Comparison of ENCODE assay signal across 10 cellular contexts in the genomic region with DNA sequence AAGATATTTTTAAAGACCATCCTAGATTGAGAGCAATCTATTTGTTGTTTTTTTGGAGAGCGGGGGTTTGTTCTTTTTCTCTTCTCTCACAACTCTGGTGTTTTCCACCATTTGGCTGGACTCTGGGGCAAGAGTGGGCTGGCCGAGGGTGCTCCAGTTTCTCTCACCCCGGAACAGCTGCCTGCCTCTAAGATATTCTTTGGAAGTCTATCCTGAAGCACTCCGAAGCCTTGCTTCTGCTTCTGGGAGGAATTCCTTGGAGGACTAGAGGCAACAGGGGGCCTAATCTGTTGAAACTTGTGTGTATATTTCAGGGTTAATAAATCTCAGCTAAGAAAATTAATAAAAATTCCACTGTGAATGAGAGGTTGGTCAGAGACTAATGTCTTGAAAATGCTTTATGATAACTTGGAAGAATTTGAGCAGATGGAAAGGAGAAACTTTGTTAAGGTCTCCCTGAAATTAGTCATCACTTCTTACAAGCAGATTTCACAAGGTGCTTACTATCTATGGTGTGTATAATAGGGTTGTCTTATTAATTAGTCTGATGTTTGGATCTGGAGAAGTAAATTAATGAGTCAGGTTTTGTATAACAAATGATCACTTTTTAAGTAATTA. TPM values are rescaled to one million over a fixed set of nuclear protein-coding genes. Genes with fewer than 3 reads are reported as not detected.
A peak's percentile ranks its signal among the peaks of the same experiment; 100 is the strongest.
DNase-seq lines count a peak whose midpoint lies in the region; ATAC-seq and TF ChIP-seq lines count a peak whose summit lies in the region.
"Had no signal": no experiment of that assay in that cellular context is flagged by ENCODE, and none has a peak within 500 bp of the region (broad histone marks: within the 10 kb centered on the region; RNA-seq: fewer than 3 reads in every experiment).

No MANE protein-coding gene starts in this region.

- TF ChIP-seq RAD21 in SK-N-SH (IDR thresholded peaks at IDR 0.05; ENCODE audit: low read length), result no peak

- no peak for TF ChIP-seq CTCF in SK-N-SH (IDR thresholded peaks at IDR 0.05)
- no peak for TF ChIP-seq CTCF in RWPE1 (conservative IDR thresholded peaks at IDR 0.05; ENCODE audit: low read depth)
- no peak for TF ChIP-seq CTCF in fibroblast of pulmonary artery (IDR thresholded peaks at IDR 0.05; ENCODE audit: low read length, missing control alignments)
- TF ChIP-seq CTCF in smooth muscle cell (IDR thresholded peaks at IDR 0.05; ENCODE audit: borderline replicate concordance, insufficient read depth, poor library complexity, severe bottlenecking), result no peak
- no peak for TF ChIP-seq CTCF in vagina (IDR thresholded peaks at IDR 0.05)
- no peak for TF ChIP-seq CTCF in WERI-Rb-1 (IDR thresholded peaks at IDR 0.05; ENCODE audit: low read depth, low read length)

- H3K79me2 ChIP-seq in SK-N-SH (ENCODE audit: insufficient read depth) (peaks cover 82% of the 10 kb centered on the region), smooth muscle cell (ENCODE audit: low read depth) (peaks cover 84% of the 10 kb centered on the region)

- no peak for DNase-seq in SK-N-SH
- peak; percentile 36 for DNase-seq in RWPE1 (ENCODE audit: low spot score)
- DNase-seq in fibroblast of pulmonary artery (ENCODE audit: low read depth), result peak; percentile 30
- no peak for DNase-seq in smooth muscle cell (lab: John Stamatoyannopoulos, UW; ENCODE audit: unreplicated experiment)
- no peak for DNase-seq in vagina (ENCODE audit: extremely low spot score in 2 of 2)
- no peak for DNase-seq in dedifferentiated amniotic fluid mesenchymal stem cell (ENCODE audit: extremely low spot score)
- no peak for DNase-seq in WERI-Rb-1
- DNase-seq: NCI-H1930, occipital lobe had no signal

- no peak for TF ChIP-seq EP300 in SK-N-SH (IDR thresholded peaks at IDR 0.05; ENCODE audit: borderline replicate concordance in 1 of 2, low read depth in 1 of 2, low read length in 1 of 2)

- no peak overlapping the region for H2AFZ ChIP-seq in SK-N-SH (ENCODE audit: low read depth)
- no peak overlapping the region for H2AFZ ChIP-seq in smooth muscle cell (ENCODE audit: low read depth)

- intact Hi-C loops in vagina (cut with DNase I), result no loop called here

- H3K9me3 ChIP-seq in SK-N-SH (no peaks in the 10 kb centered on the region), smooth muscle cell (replicated peaks; ENCODE audit: low read depth) (no peaks in the 10 kb centered on the region), vagina (no peaks in the 10 kb centered on the region), WERI-Rb-1 (ENCODE audit: severe bottlenecking) (peaks cover 3% of the 10 kb centered on the region)

- H3K4me1 ChIP-seq in SK-N-SH (ENCODE audit: control insufficient read depth in 1 of 2, insufficient read depth in 2 of 2, low read depth in 1 of 2, low read length in 1 of 2) (peaks cover 2 to 31% of the 10 kb centered on the region in 2 experiments; a peak in 3 of 4 replicates), smooth muscle cell (ENCODE audit: low read depth) (peaks cover 43% of the 10 kb centered on the region), vagina (peaks cover 58% of the 10 kb centered on the region)

- peak overlapping the region; percentile 42; the same call in 1 of the 2 replicates for H3K4me2 ChIP-seq in SK-N-SH
- H3K4me2 ChIP-seq in smooth muscle cell, result peak overlapping the region; percentile 97

- H3F3A ChIP-seq in SK-N-SH (replicated peaks; ENCODE audit: insufficient read depth) (peaks cover 10% of the 10 kb centered on the region), smooth muscle cell (ENCODE audit: low read depth) (peaks cover 7% of the 10 kb centered on the region)

- no peaks in the 10 kb centered on the region for H3K9me2 ChIP-seq in SK-N-SH

- H3K4me3 ChIP-seq in SK-N-SH (ENCODE audit: low read depth in 2 of 2, low read length in 1 of 2) (no peak overlapping the region), fibroblast of pulmonary artery (replicated peaks; ENCODE audit: low read depth, low read length) (no peak overlapping the region), smooth muscle cell (peak overlapping the region; percentile 81), vagina (no peak overlapping the region), WERI-Rb-1 (ENCODE audit: low read depth, low read length) (no peak overlapping the region)

- POLR2A ChIA-PET in SK-N-SH (lab: Yijun Ruan, JAX), result no interaction called here
- POLR2A ChIA-PET in RWPE1 (lab: Yijun Ruan, JAX; ENCODE audit: low non-redundant PET), result interaction anchor here (0.7 kb wide), 1 partner anchor 14 kb away, joined by 4 read pairs; no protein-coding TSS in a partner anchor

- CTCF ChIA-PET in SK-N-SH (lab: Yijun Ruan, JAX), result no interaction called here
- CTCF ChIA-PET in RWPE1 (lab: Yijun Ruan, JAX), result interaction anchor here (0.6 to 0.7 kb wide), 2 partner anchors 237 to 625 kb away, joined by 3 to 4 read pairs; no protein-coding TSS in a partner anchor

- H3K27me3 ChIP-seq in SK-N-SH (ENCODE audit: insufficient read depth), result no peaks in the 10 kb centered on the region
- H3K27me3 ChIP-seq in smooth muscle cell (ENCODE audit: low read depth), result no peaks in the 10 kb centered on the region
- no peaks in the 10 kb centered on the region for H3K27me3 ChIP-seq in vagina
- H3K27me3 ChIP-seq in WERI-Rb-1 (ENCODE audit: insufficient read depth, low read depth, severe bottlenecking), result no peaks in the 10 kb centered on the region

- no peak overlapping the region for H3K27ac ChIP-seq in SK-N-SH (ENCODE audit: low read depth in 2 of 2, low read length in 1 of 2)
- no peak overlapping the region for H3K27ac ChIP-seq in RWPE1
- peak overlapping the region; percentile 70 for H3K27ac ChIP-seq in smooth muscle cell (ENCODE audit: low read depth)
- H3K27ac ChIP-seq in vagina, result no peak overlapping the region
- H3K27ac ChIP-seq in WERI-Rb-1, result no peak overlapping the region

- WGBS in SK-N-SH (ENCODE audit: low lambda C conversion rate), result 98% methylated on average over 4 of the region's 4 CpGs
- 70% methylated on average over 4 of the region's 4 CpGs for WGBS in smooth muscle cell (ENCODE audit: low lambda C conversion rate)

- H3K36me3 ChIP-seq in SK-N-SH (replicated peaks in 1 of 2; ENCODE audit: control insufficient read depth in 1 of 2, insufficient read depth in 2 of 2, low read length in 1 of 2) (no peaks in the 10 kb centered on the region), smooth muscle cell (ENCODE audit: low read depth) (no peaks in the 10 kb centered on the region), vagina (no peaks in the 10 kb centered on the region), WERI-Rb-1 (no peaks in the 10 kb centered on the region; the same call in 1 of the 2 replicates)

- TF ChIP-seq POLR2A in vagina (IDR thresholded peaks at IDR 0.05), result no peak

- ATAC-seq in SK-N-SH treated with all-trans-retinoic acid at 6 μM for 48 hours, result no peak

- H4K20me1 ChIP-seq in SK-N-SH (ENCODE audit: insufficient read depth) (peaks cover 36% of the 10 kb centered on the region), smooth muscle cell (ENCODE audit: low read depth) (peaks cover 75% of the 10 kb centered on the region)

- H3K9ac ChIP-seq in SK-N-SH (no peak overlapping the region), smooth muscle cell (ENCODE audit: low read depth) (no peak overlapping the region)

TF ChIP-seq in SK-N-SH, 30 proteins besides CTCF, POLR2A, EP300 and RAD21 (continues in another document):
- no peak for TF ChIP-seq USF1 (IDR thresholded peaks at IDR 0.05; ENCODE audit: borderline replicate concordance, low read depth)
- no peak for TF ChIP-seq EZH2phosphoT487 (IDR thresholded peaks at IDR 0.05; ENCODE audit: borderline replicate concordance, low read depth)
- TF ChIP-seq CHD2 (IDR thresholded peaks at IDR 0.05; ENCODE audit: low read length, partially characterized antibody), result no peak
- no peak for TF ChIP-seq MAX (IDR thresholded peaks at IDR 0.05; ENCODE audit: low read depth)

TF ChIP-seq in SK-N-SH treated with all-trans-retinoic acid at 6 μM for 48 hours, 23 proteins besides CTCF, POLR2A, EP300 and RAD21 (continues in another document):
- TF ChIP-seq ZNF70 (CRISPR knock-in tag; IDR thresholded peaks at IDR 0.05) (no peak), TCF4 (CRISPR knock-in tag; IDR thresholded peaks at IDR 0.05; ENCODE audit: borderline replicate concordance) (no peak), ZC3H10 (CRISPR knock-in tag; IDR thresholded peaks at IDR 0.05) (no peak), ESRRG (CRISPR knock-in tag; IDR thresholded peaks at IDR 0.05) (no peak), CSRNP3 (CRISPR knock-in tag; IDR thresholded peaks at IDR 0.05) (no peak), ZFP3 (CRISPR knock-in tag; IDR thresholded peaks at IDR 0.05) (no peak), PPARA (CRISPR knock-in tag; IDR thresholded peaks at IDR 0.05; ENCODE audit: borderline replicate concordance) (no peak)

RNA-seq across cellular contexts. Expression of gene MAN2A1, which starts 3.9 kb away (rescaled TPM):
- polyA plus RNA-seq in SK-N-SH (2012; rRNA removed) (19.7 and 24.2 TPM in 2 replicates), smooth muscle cell (20.3 and 31.4 TPM in 2 replicates)
- polyA plus RNA-seq in SK-N-SH (2012; cell fraction: cytosol; rRNA removed), result 28.5 and 31.1 TPM in 2 replicates
- polyA plus RNA-seq in SK-N-SH (2012; cell fraction: nucleus; rRNA removed), result 13.6 and 32.5 TPM in 2 replicates
- total RNA-seq in smooth muscle cell (112 and 115 TPM in 2 replicates), vagina (33.9 TPM)

Comparison
In these comparisons a context has a peak if more than half of its experiments do, and no peak if none do; other contexts are left out.
1. DNase-seq: peak in RWPE1 (single experiment) and fibroblast of pulmonary artery (single experiment); none in SK-N-SH (single experiment), smooth muscle cell (single experiment), vagina (0 of 2), dedifferentiated amniotic fluid mesenchymal stem cell (single experiment) and WERI-Rb-1 (single experiment).